In genomic region chr19:27794444-27795042, GRCh38 we compare ENCODE assay signal across 8 cellular contexts.
DNase-seq lines count a peak whose midpoint lies in the region; ATAC-seq and TF ChIP-seq lines count a peak whose summit lies in the region.

No MANE protein-coding gene starts in this region.

- no peak overlapping the region for H3K23ac ChIP-seq in trophoblast cell (ENCODE audit: low read length)

- no peak overlapping the region for H4K12ac ChIP-seq in trophoblast cell (ENCODE audit: low read depth, low read length)

- H3K4me1 ChIP-seq in trophoblast cell (ENCODE audit: control insufficient read depth in 1 of 2, insufficient read depth in 2 of 2, low read length in 2 of 2): peaks cover 5 to 7% of the 10 kb centered on the region in 2 experiments

- H2BK120ac ChIP-seq in trophoblast cell (ENCODE audit: insufficient read depth, low read length, poor library complexity): no peak overlapping the region

- peaks cover 20% of the 10 kb centered on the region for H3K36me3 Mint-ChIP-seq in activated T-helper 1 cell treated with anti-CD3 and anti-CD28 coated beads, Interleukin-12 subunit alpha, Interleukin-12 subunit beta, Interleukin-2, Interleukin-4 antibody, amounts not matched to agents 30 ng/mL and 10 ng/mL and 1 ng/mL, durations not matched to agents 14 hours and 24 hours and 36 hours (ENCODE audit: low read depth)

- H3K79me2 ChIP-seq in trophoblast cell (ENCODE audit: control insufficient read depth, insufficient read depth, low read length, poor library complexity): peaks cover 2% of the 10 kb centered on the region

- H3K27ac Mint-ChIP-seq in activated T-helper 1 cell treated with anti-CD3 and anti-CD28 coated beads, Interleukin-12 subunit alpha, Interleukin-12 subunit beta, Interleukin-2, Interleukin-4 antibody, amounts not matched to agents 30 ng/mL and 10 ng/mL and 1 ng/mL, durations not matched to agents 14 hours and 24 hours and 36 hours: peak overlapping the region; percentile 98

- no peak overlapping the region for H3K14ac ChIP-seq in trophoblast cell (ENCODE audit: low read length)

- H4K91ac ChIP-seq in trophoblast cell (ENCODE audit: low read depth, low read length): no peak overlapping the region

- H4K8ac ChIP-seq in trophoblast cell (ENCODE audit: low read depth, low read length): peak overlapping the region; percentile 85

- H3K4me3 Mint-ChIP-seq in activated T-helper 1 cell treated with anti-CD3 and anti-CD28 coated beads, Interleukin-12 subunit alpha, Interleukin-12 subunit beta, Interleukin-2, Interleukin-4 antibody, amounts not matched to agents 30 ng/mL and 10 ng/mL and 1 ng/mL, durations not matched to agents 14 hours and 24 hours and 36 hours: peak overlapping the region; percentile 100

- peaks cover 0 to 2% of the 10 kb centered on the region in 2 experiments for H3K36me3 ChIP-seq in trophoblast cell (ENCODE audit: control insufficient read depth in 1 of 2, insufficient read depth in 2 of 2, low read length in 2 of 2)

- H3K27me3 ChIP-seq in HL-60 (ENCODE audit: insufficient read depth, poor library complexity, severe bottlenecking) (no peaks in the 10 kb centered on the region), trophoblast cell (ENCODE audit: insufficient read depth, low read length) (no peaks in the 10 kb centered on the region)

- no peak overlapping the region for H2AK5ac ChIP-seq in trophoblast cell (ENCODE audit: low read length)

- DNase-seq in Right ventricle myocardium superior (no peak), Right ventricle myocardium inferior (ENCODE audit: missing footprints) (no peak), HL-60 (ENCODE audit: low read depth in 1 of 2, low spot score in 1 of 2) (peak; percentile 42 to 58), glomerular visceral epithelial cell (ENCODE audit: extremely low spot score) (peak; percentile 42), trophoblast cell (no peak), NCI-H1417 treated with DMSO at 0.1 percent for 48 hours (lab: John Stamatoyannopoulos, UW) (no peak)
- no peak for DNase-seq in activated T-helper 1 cell treated with anti-CD3 and anti-CD28 coated beads, Interleukin-12 subunit alpha, Interleukin-12 subunit beta, Interleukin-2, Interleukin-4 antibody, amounts not matched to agents 30 ng/mL and 10 ng/mL and 1 ng/mL, durations not matched to agents 14 hours and 24 hours and 36 hours (ENCODE audit: low spot score)
- DNase-seq in stimulated activated CD8-positive, alpha-beta memory T cell treated with anti-CD3 and anti-CD28 coated beads, Interleukin-4, amount 100 ng/mL, for 48 hours: no peak

- peak overlapping the region; percentile 82 for H3K4me2 ChIP-seq in trophoblast cell (ENCODE audit: low read length)

- no peak for TF ChIP-seq CTCF in HL-60 (IDR thresholded peaks at IDR 0.05; ENCODE audit: insufficient read depth, low read length)

- no CpG with 5 or more reads among the region's 18 CpGs for WGBS in trophoblast cell (ENCODE audit: extremely low coverage, insufficient coverage, insufficient read length)

- peaks cover 19% of the 10 kb centered on the region for H3K4me1 Mint-ChIP-seq in activated T-helper 1 cell treated with anti-CD3 and anti-CD28 coated beads, Interleukin-12 subunit alpha, Interleukin-12 subunit beta, Interleukin-2, Interleukin-4 antibody, amounts not matched to agents 30 ng/mL and 10 ng/mL and 1 ng/mL, durations not matched to agents 14 hours and 24 hours and 36 hours (ENCODE audit: low read depth)

- H2BK5ac ChIP-seq in trophoblast cell (ENCODE audit: low read depth, low read length, poor library complexity): no peak overlapping the region

- peaks cover 2% of the 10 kb centered on the region for H3K9me3 ChIP-seq in trophoblast cell (ENCODE audit: insufficient read depth, low read depth, low read length)

- no peak overlapping the region for H3K18ac ChIP-seq in trophoblast cell (ENCODE audit: low read length)

- H3K9me3 Mint-ChIP-seq in activated T-helper 1 cell treated with anti-CD3 and anti-CD28 coated beads, Interleukin-12 subunit alpha, Interleukin-12 subunit beta, Interleukin-2, Interleukin-4 antibody, amounts not matched to agents 30 ng/mL and 10 ng/mL and 1 ng/mL, durations not matched to agents 14 hours and 24 hours and 36 hours: peaks cover 7% of the 10 kb centered on the region

- intact Hi-C loops in Right ventricle myocardium superior (cut with DNase I) (loop anchor here (5.0 kb wide), 1 partner anchor 47 kb away; no protein-coding TSS in a partner anchor), Right ventricle myocardium inferior (cut with DNase I) (no loop called here)
- intact Hi-C loops in activated T-helper 1 cell treated with anti-CD3 and anti-CD28 coated beads, Interleukin-12 subunit alpha, Interleukin-12 subunit beta, Interleukin-2, Interleukin-4 antibody, amounts not matched to agents 30 ng/mL and 10 ng/mL and 1 ng/mL, durations not matched to agents 14 hours and 24 hours and 36 hours (cut with micrococcal nuclease): no loop called here

- H3K79me1 ChIP-seq in trophoblast cell (ENCODE audit: low read length): peaks cover 5% of the 10 kb centered on the region

- peak overlapping the region; percentile 45 for H3K9ac ChIP-seq in trophoblast cell (ENCODE audit: low read length)

- H3K4me3 ChIP-seq in HL-60 (replicated peaks; ENCODE audit: insufficient read depth, low read length) (peak overlapping the region; percentile 88), trophoblast cell (ENCODE audit: low read depth, low read length) (peak overlapping the region; percentile 93)

- H3K27ac ChIP-seq in HL-60 (replicated peaks) (peak overlapping the region; percentile 96), trophoblast cell (ENCODE audit: low read depth, low read length) (no peak overlapping the region)

- peak overlapping the region; percentile 4 for H2AFZ ChIP-seq in trophoblast cell (ENCODE audit: insufficient read depth, low read length, poor library complexity)

- H3K4ac ChIP-seq in trophoblast cell (ENCODE audit: low read depth, low read length): peak overlapping the region; percentile 4

- ATAC-seq in Right ventricle myocardium superior (ENCODE audit: poor library complexity) (peak; percentile 6), Right ventricle myocardium inferior (no peak)

- H2BK12ac ChIP-seq in trophoblast cell (ENCODE audit: low read length): no peak overlapping the region

- H3K27me3 Mint-ChIP-seq in activated T-helper 1 cell treated with anti-CD3 and anti-CD28 coated beads, Interleukin-12 subunit alpha, Interleukin-12 subunit beta, Interleukin-2, Interleukin-4 antibody, amounts not matched to agents 30 ng/mL and 10 ng/mL and 1 ng/mL, durations not matched to agents 14 hours and 24 hours and 36 hours (ENCODE audit: insufficient read depth): no peaks in the 10 kb centered on the region

Comparison
In these comparisons a context has a peak if more than half of its experiments do, and no peak if none do; other contexts are left out.
1. DNase-seq: peak in HL-60 (2 of 2) and glomerular visceral epithelial cell (single experiment); none in Right ventricle myocardium superior (single experiment), Right ventricle myocardium inferior (single experiment), activated T-helper 1 cell treated with anti-CD3 and anti-CD28 coated beads, Interleukin-12 subunit alpha, Interleukin-12 subunit beta, Interleukin-2, Interleukin-4 antibody, amounts not matched to agents 30 ng/mL and 10 ng/mL and 1 ng/mL, durations not matched to agents 14 hours and 24 hours and 36 hours (single experiment), trophoblast cell (0 of 2), stimulated activated CD8-positive, alpha-beta memory T cell treated with anti-CD3 and anti-CD28 coated beads, Interleukin-4, amount 100 ng/mL, for 48 hours (single experiment) and NCI-H1417 treated with DMSO at 0.1 percent for 48 hours (single experiment).